33 cellular contexts compared by ENCODE assay signal in genomic region chr1:230785643-230786405, GRCh38. TPM values are rescaled to one million over a fixed set of nuclear protein-coding genes. Genes with fewer than 3 reads are reported as not detected.
"Had no signal": no experiment of that assay in that cellular context is flagged by ENCODE, and none has a peak within 500 bp of the region (broad histone marks: within the 10 kb centered on the region; RNA-seq: fewer than 3 reads in every experiment).

No MANE protein-coding gene starts in this region.

- H3K27ac ChIP-seq: ascending aorta, breast epithelium, cardiac muscle cell, colonic mucosa, esophagus muscularis mucosa, foreskin keratinocyte, gastrocnemius medialis, heart left ventricle had no signal

- H3K4me1 Mint-ChIP-seq: activated CD4-positive, alpha-beta T cell treated with anti-CD3 and anti-CD28 coated beads for 36 hours; activated CD4-positive, alpha-beta T cell treated with anti-CD3 and anti-CD28 coated beads, Interleukin-2, amount 10 ng/mL, durations not matched to agents 24 days and 14 days; activated CD8-positive, alpha-beta memory T cell treated with anti-CD3 and anti-CD28 coated beads, Interleukin-2, amount 10 ng/mL, durations not matched to agents 7 days and 5 days; activated naive CD4-positive, alpha-beta T cell treated with anti-CD3 and anti-CD28 coated beads, Interleukin-2, amount 10 ng/mL, durations not matched to agents 7 days and 5 days; activated naive CD8-positive, alpha-beta T cell treated with anti-CD3 and anti-CD28 coated beads, Interleukin-2, amount 10 ng/mL, durations not matched to agents 7 days and 5 days had no signal

- H3K9me3 Mint-ChIP-seq: activated CD4-positive, alpha-beta memory T cell treated with anti-CD3 and anti-CD28 coated beads for 36 hours; activated CD4-positive, alpha-beta T cell treated with anti-CD3 and anti-CD28 coated beads, Interleukin-2, amount 10 ng/mL, durations not matched to agents 24 days and 14 days; activated naive CD4-positive, alpha-beta T cell treated with anti-CD3 and anti-CD28 coated beads, Interleukin-2, amount 10 ng/mL, durations not matched to agents 7 days and 5 days; activated naive CD4-positive, alpha-beta T cell treated with anti-CD3 and anti-CD28 coated beads, Interleukin-2, amount 50 U/mL, for 72 hours; activated naive CD8-positive, alpha-beta T cell treated with anti-CD3 and anti-CD28 coated beads, Interleukin-2, amount 10 ng/mL, durations not matched to agents 7 days and 5 days; activated T-helper 1 cell treated with anti-CD3 and anti-CD28 coated beads, Interleukin-12 subunit alpha, Interleukin-12 subunit beta, Interleukin-2, Interleukin-4 antibody, amounts not matched to agents 30 ng/mL and 10 ng/mL and 1 ng/mL, durations not matched to agents 14 hours and 24 hours and 36 hours had no signal

- H3K4me3 ChIP-seq: ascending aorta, breast epithelium, cardiac muscle cell, colonic mucosa, esophagus muscularis mucosa, gastrocnemius medialis, heart left ventricle had no signal

- H3K27ac Mint-ChIP-seq: activated CD4-positive, alpha-beta memory T cell treated with anti-CD3 and anti-CD28 coated beads for 36 hours; activated CD4-positive, alpha-beta T cell treated with anti-CD3 and anti-CD28 coated beads for 36 hours; activated CD4-positive, alpha-beta T cell treated with anti-CD3 and anti-CD28 coated beads, Interleukin-2, amount 10 ng/mL, durations not matched to agents 24 days and 14 days; activated CD8-positive, alpha-beta memory T cell treated with anti-CD3 and anti-CD28 coated beads, Interleukin-2, amount 10 ng/mL, durations not matched to agents 7 days and 5 days; activated CD8-positive, alpha-beta T cell treated with anti-CD3 and anti-CD28 coated beads, Interleukin-2, amount 10 ng/mL, durations not matched to agents 7 days and 5 days; activated naive CD4-positive, alpha-beta T cell treated with anti-CD3 and anti-CD28 coated beads, Interleukin-2, amount 10 ng/mL, durations not matched to agents 7 days and 5 days; activated naive CD4-positive, alpha-beta T cell treated with anti-CD3 and anti-CD28 coated beads, Interleukin-2, amount 50 U/mL, for 72 hours; activated naive CD8-positive, alpha-beta T cell treated with anti-CD3 and anti-CD28 coated beads, Interleukin-2, amount 10 ng/mL, durations not matched to agents 7 days and 5 days; activated T-helper 1 cell treated with anti-CD3 and anti-CD28 coated beads, Interleukin-12 subunit alpha, Interleukin-12 subunit beta, Interleukin-2, Interleukin-4 antibody, amounts not matched to agents 30 ng/mL and 10 ng/mL and 1 ng/mL, durations not matched to agents 14 hours and 24 hours and 36 hours had no signal

- H3K27me3 ChIP-seq: ascending aorta, breast epithelium, colonic mucosa, foreskin keratinocyte, gastrocnemius medialis, heart left ventricle had no signal

- H3K27me3 Mint-ChIP-seq: brain had no signal

- ATAC-seq: activated CD4-positive, alpha-beta T cell treated with anti-CD3 and anti-CD28 coated beads for 36 hours; activated CD8-positive, alpha-beta memory T cell treated with anti-CD3 and anti-CD28 coated beads, Interleukin-2, amount 10 ng/mL, durations not matched to agents 7 days and 5 days; activated CD8-positive, alpha-beta T cell treated with anti-CD3 and anti-CD28 coated beads, Interleukin-2, amount 10 ng/mL, durations not matched to agents 7 days and 5 days; activated naive CD4-positive, alpha-beta T cell treated with anti-CD3 and anti-CD28 coated beads, Interleukin-2, amount 50 U/mL, for 72 hours; foreskin keratinocyte; gastrocnemius medialis; heart left ventricle had no signal

- H3K36me3 Mint-ChIP-seq: activated CD4-positive, alpha-beta memory T cell treated with anti-CD3 and anti-CD28 coated beads for 36 hours; activated CD8-positive, alpha-beta memory T cell treated with anti-CD3 and anti-CD28 coated beads, Interleukin-2, amount 10 ng/mL, durations not matched to agents 7 days and 5 days; activated naive CD4-positive, alpha-beta T cell treated with anti-CD3 and anti-CD28 coated beads, Interleukin-2, amount 10 ng/mL, durations not matched to agents 7 days and 5 days; activated naive CD4-positive, alpha-beta T cell treated with anti-CD3 and anti-CD28 coated beads, Interleukin-2, amount 50 U/mL, for 72 hours; activated naive CD8-positive, alpha-beta T cell treated with anti-CD3 and anti-CD28 coated beads, Interleukin-2, amount 10 ng/mL, durations not matched to agents 7 days and 5 days; brain had no signal

- H3K4me1 ChIP-seq: ascending aorta, breast epithelium, colonic mucosa, esophagus muscularis mucosa, foreskin keratinocyte, gastrocnemius medialis, heart left ventricle had no signal

- H3K9me3 ChIP-seq: ascending aorta, breast epithelium, colonic mucosa, esophagus muscularis mucosa, gastrocnemius medialis, heart left ventricle had no signal

- H3K36me3 ChIP-seq: ascending aorta, breast epithelium, cardiac muscle cell, colonic mucosa, esophagus muscularis mucosa, gastrocnemius medialis, heart left ventricle had no signal

- DNase-seq: activated CD4-positive, alpha-beta memory T cell treated with anti-CD3 and anti-CD28 coated beads for 36 hours; activated CD4-positive, alpha-beta T cell treated with anti-CD3 and anti-CD28 coated beads for 36 hours; activated CD4-positive, alpha-beta T cell treated with anti-CD3 and anti-CD28 coated beads, Interleukin-2, amount 10 ng/mL, durations not matched to agents 24 days and 14 days; activated CD4-positive, CD25-positive, alpha-beta regulatory T cell; activated CD4-positive, CD25-positive, alpha-beta regulatory T cell treated with anti-CD3 and anti-CD28 coated beads, Interleukin-2, amount 50 U/mL, for 72 hours; activated CD8-positive, alpha-beta memory T cell treated with anti-CD3 and anti-CD28 coated beads, Interleukin-2, amount 10 ng/mL, durations not matched to agents 7 days and 5 days; activated CD8-positive, alpha-beta memory T cell treated with anti-CD3 and anti-CD28 coated beads, Interleukin-2, amount 50 U/mL, for 4 hours; activated CD8-positive, alpha-beta T cell treated with anti-CD3 and anti-CD28 coated beads, Interleukin-2, amount 10 ng/mL, durations not matched to agents 7 days and 5 days; activated gamma-delta T cell; activated naive CD4-positive, alpha-beta T cell; activated naive CD4-positive, alpha-beta T cell treated with anti-CD3 and anti-CD28 coated beads, Interleukin-2, amount 10 ng/mL, durations not matched to agents 7 days and 5 days; activated naive CD8-positive, alpha-beta T cell treated with anti-CD3 and anti-CD28 coated beads, Interleukin-2, amount 10 ng/mL, durations not matched to agents 7 days and 5 days; activated T-cell treated with anti-CD3 and anti-CD28 coated beads, Interleukin-2, amount 50 U/mL, for 1 hour; activated T-cell treated with anti-CD3 and anti-CD28 coated beads, Interleukin-2, amount 50 U/mL, for 48 hours; central memory CD4-positive, alpha-beta T cell; cerebellar nuclear complex; colonic mucosa; effector memory CD4-positive, alpha-beta T cell; erythroblast; foreskin keratinocyte; gastrocnemius medialis; glutamatergic neuron; heart left ventricle; T-helper 2 cell had no signal

- H3K4me3 Mint-ChIP-seq: activated CD4-positive, alpha-beta memory T cell treated with anti-CD3 and anti-CD28 coated beads for 36 hours; activated CD4-positive, alpha-beta T cell treated with anti-CD3 and anti-CD28 coated beads for 36 hours; activated CD4-positive, alpha-beta T cell treated with anti-CD3 and anti-CD28 coated beads, Interleukin-2, amount 10 ng/mL, durations not matched to agents 24 days and 14 days; activated CD8-positive, alpha-beta memory T cell treated with anti-CD3 and anti-CD28 coated beads, Interleukin-2, amount 10 ng/mL, durations not matched to agents 7 days and 5 days; activated CD8-positive, alpha-beta T cell treated with anti-CD3 and anti-CD28 coated beads, Interleukin-2, amount 10 ng/mL, durations not matched to agents 7 days and 5 days; activated naive CD4-positive, alpha-beta T cell treated with anti-CD3 and anti-CD28 coated beads, Interleukin-2, amount 10 ng/mL, durations not matched to agents 7 days and 5 days; activated naive CD8-positive, alpha-beta T cell treated with anti-CD3 and anti-CD28 coated beads, Interleukin-2, amount 10 ng/mL, durations not matched to agents 7 days and 5 days; activated T-helper 1 cell treated with anti-CD3 and anti-CD28 coated beads, Interleukin-12 subunit alpha, Interleukin-12 subunit beta, Interleukin-2, Interleukin-4 antibody, amounts not matched to agents 30 ng/mL and 10 ng/mL and 1 ng/mL, durations not matched to agents 14 hours and 24 hours and 36 hours; brain had no signal

RNA-seq across cellular contexts. Expression of gene CAPN9, which starts 38.6 kb away (rescaled TPM):
- total RNA-seq: activated CD4-positive, alpha-beta memory T cell treated with anti-CD3 and anti-CD28 coated beads for 36 hours; activated CD4-positive, alpha-beta T cell treated with anti-CD3 and anti-CD28 coated beads for 36 hours; activated CD4-positive, alpha-beta T cell treated with anti-CD3 and anti-CD28 coated beads, Interleukin-2, amount 10 ng/mL, durations not matched to agents 24 days and 14 days; activated CD8-positive, alpha-beta memory T cell treated with anti-CD3 and anti-CD28 coated beads for 36 hours; activated CD8-positive, alpha-beta memory T cell treated with anti-CD3 and anti-CD28 coated beads, Interleukin-2, amount 10 ng/mL, durations not matched to agents 7 days and 5 days; activated CD8-positive, alpha-beta T cell treated with anti-CD3 and anti-CD28 coated beads, Interleukin-2, amount 10 ng/mL, durations not matched to agents 7 days and 5 days; activated naive CD4-positive, alpha-beta T cell treated with anti-CD3 and anti-CD28 coated beads, Interleukin-2, amount 50 U/mL, for 72 hours; activated naive CD8-positive, alpha-beta T cell treated with anti-CD3 and anti-CD28 coated beads, Interleukin-2, amount 10 ng/mL, durations not matched to agents 7 days and 5 days; activated T-helper 1 cell treated with anti-CD3 and anti-CD28 coated beads, Interleukin-12 subunit alpha, Interleukin-12 subunit beta, Interleukin-2, Interleukin-4 antibody, amounts not matched to agents 30 ng/mL and 10 ng/mL and 1 ng/mL, durations not matched to agents 14 hours and 24 hours and 36 hours; ascending aorta; dermis microvascular lymphatic vessel endothelial cell; esophagus muscularis mucosa; foreskin keratinocyte; gastrocnemius medialis had no signal
- polyA plus RNA-seq: foreskin keratinocyte had no signal
